ENCODE assay signal across 1 cellular context in genomic region chr5:132414634-132415377, GRCh38.
A peak's percentile ranks its signal among the peaks of the same experiment; 100 is the strongest.
TF ChIP-seq lines count a peak whose summit lies in the region.

No MANE protein-coding gene starts in this region.

TF ChIP-seq in GM12878, 131 proteins besides CTCF, POLR2A, EP300 and RAD21 (continued from another document):
- TF ChIP-seq, protein P1, sequence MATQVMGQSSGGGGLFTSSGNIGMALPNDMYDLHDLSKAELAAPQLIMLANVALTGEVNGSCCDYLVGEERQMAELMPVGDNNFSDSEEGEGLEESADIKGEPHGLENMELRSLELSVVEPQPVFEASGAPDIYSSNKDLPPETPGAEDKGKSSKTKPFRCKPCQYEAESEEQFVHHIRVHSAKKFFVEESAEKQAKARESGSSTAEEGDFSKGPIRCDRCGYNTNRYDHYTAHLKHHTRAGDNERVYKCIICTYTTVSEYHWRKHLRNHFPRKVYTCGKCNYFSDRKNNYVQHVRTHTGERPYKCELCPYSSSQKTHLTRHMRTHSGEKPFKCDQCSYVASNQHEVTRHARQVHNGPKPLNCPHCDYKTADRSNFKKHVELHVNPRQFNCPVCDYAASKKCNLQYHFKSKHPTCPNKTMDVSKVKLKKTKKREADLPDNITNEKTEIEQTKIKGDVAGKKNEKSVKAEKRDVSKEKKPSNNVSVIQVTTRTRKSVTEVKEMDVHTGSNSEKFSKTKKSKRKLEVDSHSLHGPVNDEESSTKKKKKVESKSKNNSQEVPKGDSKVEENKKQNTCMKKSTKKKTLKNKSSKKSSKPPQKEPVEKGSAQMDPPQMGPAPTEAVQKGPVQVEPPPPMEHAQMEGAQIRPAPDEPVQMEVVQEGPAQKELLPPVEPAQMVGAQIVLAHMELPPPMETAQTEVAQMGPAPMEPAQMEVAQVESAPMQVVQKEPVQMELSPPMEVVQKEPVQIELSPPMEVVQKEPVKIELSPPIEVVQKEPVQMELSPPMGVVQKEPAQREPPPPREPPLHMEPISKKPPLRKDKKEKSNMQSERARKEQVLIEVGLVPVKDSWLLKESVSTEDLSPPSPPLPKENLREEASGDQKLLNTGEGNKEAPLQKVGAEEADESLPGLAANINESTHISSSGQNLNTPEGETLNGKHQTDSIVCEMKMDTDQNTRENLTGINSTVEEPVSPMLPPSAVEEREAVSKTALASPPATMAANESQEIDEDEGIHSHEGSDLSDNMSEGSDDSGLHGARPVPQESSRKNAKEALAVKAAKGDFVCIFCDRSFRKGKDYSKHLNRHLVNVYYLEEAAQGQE (IDR thresholded peaks at IDR 0.05; ENCODE audit: low read depth, low read length), result no peak
- no peak for TF ChIP-seq ETV6 (conservative IDR thresholded peaks at IDR 0.05 in 1 of 2, IDR thresholded peaks at IDR 0.05 in 1 of 2; ENCODE audit: borderline replicate concordance in 1 of 2, low read depth in 1 of 2)
- TF ChIP-seq, protein P2, sequence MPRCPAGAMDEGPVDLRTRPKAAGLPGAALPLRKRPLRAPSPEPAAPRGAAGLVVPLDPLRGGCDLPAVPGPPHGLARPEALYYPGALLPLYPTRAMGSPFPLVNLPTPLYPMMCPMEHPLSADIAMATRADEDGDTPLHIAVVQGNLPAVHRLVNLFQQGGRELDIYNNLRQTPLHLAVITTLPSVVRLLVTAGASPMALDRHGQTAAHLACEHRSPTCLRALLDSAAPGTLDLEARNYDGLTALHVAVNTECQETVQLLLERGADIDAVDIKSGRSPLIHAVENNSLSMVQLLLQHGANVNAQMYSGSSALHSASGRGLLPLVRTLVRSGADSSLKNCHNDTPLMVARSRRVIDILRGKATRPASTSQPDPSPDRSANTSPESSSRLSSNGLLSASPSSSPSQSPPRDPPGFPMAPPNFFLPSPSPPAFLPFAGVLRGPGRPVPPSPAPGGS (IDR thresholded peaks at IDR 0.05; ENCODE audit: borderline replicate concordance, insufficient read depth, low read depth, low read length, poor library complexity, severe bottlenecking), result peak; percentile 24
- TF ChIP-seq FOXK2 (IDR thresholded peaks at IDR 0.05), result no peak
- TF ChIP-seq HSF1 (IDR thresholded peaks at IDR 0.05; ENCODE audit: low read depth, low read length), result no peak
- TF ChIP-seq MLLT1 (IDR thresholded peaks at IDR 0.05), result peak; percentile 8; the same call in 1 of the 2 replicates
- TF ChIP-seq, protein P3, sequence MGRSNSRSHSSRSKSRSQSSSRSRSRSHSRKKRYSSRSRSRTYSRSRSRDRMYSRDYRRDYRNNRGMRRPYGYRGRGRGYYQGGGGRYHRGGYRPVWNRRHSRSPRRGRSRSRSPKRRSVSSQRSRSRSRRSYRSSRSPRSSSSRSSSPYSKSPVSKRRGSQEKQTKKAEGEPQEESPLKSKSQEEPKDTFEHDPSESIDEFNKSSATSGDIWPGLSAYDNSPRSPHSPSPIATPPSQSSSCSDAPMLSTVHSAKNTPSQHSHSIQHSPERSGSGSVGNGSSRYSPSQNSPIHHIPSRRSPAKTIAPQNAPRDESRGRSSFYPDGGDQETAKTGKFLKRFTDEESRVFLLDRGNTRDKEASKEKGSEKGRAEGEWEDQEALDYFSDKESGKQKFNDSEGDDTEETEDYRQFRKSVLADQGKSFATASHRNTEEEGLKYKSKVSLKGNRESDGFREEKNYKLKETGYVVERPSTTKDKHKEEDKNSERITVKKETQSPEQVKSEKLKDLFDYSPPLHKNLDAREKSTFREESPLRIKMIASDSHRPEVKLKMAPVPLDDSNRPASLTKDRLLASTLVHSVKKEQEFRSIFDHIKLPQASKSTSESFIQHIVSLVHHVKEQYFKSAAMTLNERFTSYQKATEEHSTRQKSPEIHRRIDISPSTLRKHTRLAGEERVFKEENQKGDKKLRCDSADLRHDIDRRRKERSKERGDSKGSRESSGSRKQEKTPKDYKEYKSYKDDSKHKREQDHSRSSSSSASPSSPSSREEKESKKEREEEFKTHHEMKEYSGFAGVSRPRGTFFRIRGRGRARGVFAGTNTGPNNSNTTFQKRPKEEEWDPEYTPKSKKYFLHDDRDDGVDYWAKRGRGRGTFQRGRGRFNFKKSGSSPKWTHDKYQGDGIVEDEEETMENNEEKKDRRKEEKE (IDR thresholded peaks at IDR 0.05), result no peak
- TF ChIP-seq CBFB (IDR thresholded peaks at IDR 0.05; ENCODE audit: low read depth), result peak; percentile 61; the same call in 1 of the 2 replicates
- TF ChIP-seq TCF7 (IDR thresholded peaks at IDR 0.05; ENCODE audit: borderline replicate concordance), result no peak
- TF ChIP-seq NBN (IDR thresholded peaks at IDR 0.05), result no peak
- no peak for TF ChIP-seq LARP7 (IDR thresholded peaks at IDR 0.05)
- TF ChIP-seq MAX (IDR thresholded peaks at IDR 0.05; ENCODE audit: low read depth, low read length), result no peak
- no peak for TF ChIP-seq SIN3A (IDR thresholded peaks at IDR 0.05; ENCODE audit: low read depth, low read length)
- TF ChIP-seq ZNF622 (IDR thresholded peaks at IDR 0.05), result no peak
- peak; percentile 71; the same call in 1 of the 2 replicates for TF ChIP-seq RELB (IDR thresholded peaks at IDR 0.05; ENCODE audit: low read depth)
- TF ChIP-seq SUPT20H (IDR thresholded peaks at IDR 0.05; ENCODE audit: borderline replicate concordance, control insufficient read depth, low read depth, low read length), result no peak
- TF ChIP-seq, protein P4, sequence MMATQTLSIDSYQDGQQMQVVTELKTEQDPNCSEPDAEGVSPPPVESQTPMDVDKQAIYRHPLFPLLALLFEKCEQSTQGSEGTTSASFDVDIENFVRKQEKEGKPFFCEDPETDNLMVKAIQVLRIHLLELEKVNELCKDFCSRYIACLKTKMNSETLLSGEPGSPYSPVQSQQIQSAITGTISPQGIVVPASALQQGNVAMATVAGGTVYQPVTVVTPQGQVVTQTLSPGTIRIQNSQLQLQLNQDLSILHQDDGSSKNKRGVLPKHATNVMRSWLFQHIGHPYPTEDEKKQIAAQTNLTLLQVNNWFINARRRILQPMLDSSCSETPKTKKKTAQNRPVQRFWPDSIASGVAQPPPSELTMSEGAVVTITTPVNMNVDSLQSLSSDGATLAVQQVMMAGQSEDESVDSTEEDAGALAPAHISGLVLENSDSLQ (IDR thresholded peaks at IDR 0.05), result no peak
- TF ChIP-seq, protein P5, sequence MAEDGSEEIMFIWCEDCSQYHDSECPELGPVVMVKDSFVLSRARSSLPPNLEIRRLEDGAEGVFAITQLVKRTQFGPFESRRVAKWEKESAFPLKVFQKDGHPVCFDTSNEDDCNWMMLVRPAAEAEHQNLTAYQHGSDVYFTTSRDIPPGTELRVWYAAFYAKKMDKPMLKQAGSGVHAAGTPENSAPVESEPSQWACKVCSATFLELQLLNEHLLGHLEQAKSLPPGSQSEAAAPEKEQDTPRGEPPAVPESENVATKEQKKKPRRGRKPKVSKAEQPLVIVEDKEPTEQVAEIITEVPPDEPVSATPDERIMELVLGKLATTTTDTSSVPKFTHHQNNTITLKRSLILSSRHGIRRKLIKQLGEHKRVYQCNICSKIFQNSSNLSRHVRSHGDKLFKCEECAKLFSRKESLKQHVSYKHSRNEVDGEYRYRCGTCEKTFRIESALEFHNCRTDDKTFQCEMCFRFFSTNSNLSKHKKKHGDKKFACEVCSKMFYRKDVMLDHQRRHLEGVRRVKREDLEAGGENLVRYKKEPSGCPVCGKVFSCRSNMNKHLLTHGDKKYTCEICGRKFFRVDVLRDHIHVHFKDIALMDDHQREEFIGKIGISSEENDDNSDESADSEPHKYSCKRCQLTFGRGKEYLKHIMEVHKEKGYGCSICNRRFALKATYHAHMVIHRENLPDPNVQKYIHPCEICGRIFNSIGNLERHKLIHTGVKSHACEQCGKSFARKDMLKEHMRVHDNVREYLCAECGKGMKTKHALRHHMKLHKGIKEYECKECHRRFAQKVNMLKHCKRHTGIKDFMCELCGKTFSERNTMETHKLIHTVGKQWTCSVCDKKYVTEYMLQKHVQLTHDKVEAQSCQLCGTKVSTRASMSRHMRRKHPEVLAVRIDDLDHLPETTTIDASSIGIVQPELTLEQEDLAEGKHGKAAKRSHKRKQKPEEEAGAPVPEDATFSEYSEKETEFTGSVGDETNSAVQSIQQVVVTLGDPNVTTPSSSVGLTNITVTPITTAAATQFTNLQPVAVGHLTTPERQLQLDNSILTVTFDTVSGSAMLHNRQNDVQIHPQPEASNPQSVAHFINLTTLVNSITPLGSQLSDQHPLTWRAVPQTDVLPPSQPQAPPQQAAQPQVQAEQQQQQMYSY (CRISPR knock-in tag; IDR thresholded peaks at IDR 0.05), result no peak; the same call in 1 of the 2 replicates
- no peak for TF ChIP-seq ZNF217 (IDR thresholded peaks at IDR 0.05)
- no peak for TF ChIP-seq CHD4 (IDR thresholded peaks at IDR 0.05)
- TF ChIP-seq GABPA (IDR thresholded peaks at IDR 0.05; ENCODE audit: low read depth), result no peak
- no peak for TF ChIP-seq GATAD2B (conservative IDR thresholded peaks at IDR 0.05; ENCODE audit: low read depth)
- TF ChIP-seq ELK1 (IDR thresholded peaks at IDR 0.05; ENCODE audit: low read depth, low read length), result no peak
- TF ChIP-seq SRF (IDR thresholded peaks at IDR 0.05; ENCODE audit: low read depth in 2 of 2, low read length in 2 of 2), result no peak
- TF ChIP-seq ATF7 (IDR thresholded peaks at IDR 0.05; ENCODE audit: low read depth), result no peak; the same call in 1 of the 2 replicates
- TF ChIP-seq MTA2 (IDR thresholded peaks at IDR 0.05; ENCODE audit: low read depth), result peak; percentile 89
- no peak for TF ChIP-seq CBX3 (IDR thresholded peaks at IDR 0.05; ENCODE audit: borderline replicate concordance, low read depth)
- TF ChIP-seq CREB1 (IDR thresholded peaks at IDR 0.05; ENCODE audit: low read depth), result no peak
- no peak for TF ChIP-seq TARDBP (IDR thresholded peaks at IDR 0.05; ENCODE audit: borderline replicate concordance)
- TF ChIP-seq SMAD1 (IDR thresholded peaks at IDR 0.05; ENCODE audit: low read depth, partially characterized antibody), result no peak
